ENCODE assay signal across 8 cellular contexts in the genomic region with DNA sequence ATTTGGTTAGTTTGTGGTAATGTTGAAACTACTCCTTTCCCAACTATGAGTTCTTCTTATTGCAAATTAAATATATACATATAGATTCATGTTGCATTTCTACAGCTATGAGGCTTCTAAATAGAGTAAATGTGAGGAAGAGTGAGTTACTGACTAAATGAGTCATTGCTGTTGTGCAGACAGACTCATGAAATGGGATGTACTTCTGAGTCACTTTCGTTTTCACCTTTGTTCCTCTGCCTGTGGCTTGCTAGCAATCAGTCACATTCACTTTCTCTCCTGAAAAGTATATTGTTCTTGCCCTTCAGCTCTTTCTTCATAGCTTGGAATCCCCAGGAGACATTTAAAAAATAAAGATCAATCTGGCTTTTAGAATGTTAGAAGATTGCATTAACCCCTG.
DNase-seq lines count a peak whose midpoint lies in the region; ATAC-seq and TF ChIP-seq lines count a peak whose summit lies in the region.

No MANE protein-coding gene starts in this region.

- CTCF ChIA-PET in activated CD8-positive, alpha-beta T cell treated with anti-CD3 and anti-CD28 coated beads for 36 hours (lab: Charles Lee) = interaction anchor here (2.0 kb wide), 1 partner anchor 8 kb away, joined by 8 read pairs; no protein-coding TSS in a partner anchor

- H3K27me3 ChIP-seq in upper lobe of right lung (no peaks in the 10 kb centered on the region), psoas muscle (ENCODE audit: insufficient read depth in 3 of 3, low read length in 2 of 3) (no peaks in the 10 kb centered on the region)

- H3K9me3 ChIP-seq in upper lobe of right lung (no peaks in the 10 kb centered on the region), psoas muscle (no peaks in the 10 kb centered on the region)

- H3K4me3 ChIP-seq in GM12865 (ENCODE audit: low read depth, low read length) (no peak overlapping the region), upper lobe of right lung (no peak overlapping the region), psoas muscle (no peak overlapping the region)

- H3K9me3 Mint-ChIP-seq in activated CD8-positive, alpha-beta T cell treated with anti-CD3 and anti-CD28 coated beads for 36 hours = no peaks in the 10 kb centered on the region

- ATAC-seq in GM21360 (IDR thresholded peaks at IDR 0.05; ENCODE audit: unreplicated experiment) (peak; percentile 100), HG03469 (IDR thresholded peaks at IDR 0.05; ENCODE audit: unreplicated experiment) (peak; percentile 100), upper lobe of right lung (peak; percentile 59), psoas muscle (no peak)
- ATAC-seq in activated CD8-positive, alpha-beta T cell treated with anti-CD3 and anti-CD28 coated beads for 36 hours = peak; percentile 96

- H3K4me3 Mint-ChIP-seq in activated CD8-positive, alpha-beta T cell treated with anti-CD3 and anti-CD28 coated beads for 36 hours = no peak overlapping the region

- no peaks in the 10 kb centered on the region for H3K4me1 ChIP-seq in upper lobe of right lung
- H3K4me1 ChIP-seq in psoas muscle = no peaks in the 10 kb centered on the region

- H3K27ac ChIP-seq in upper lobe of right lung (no peak overlapping the region), psoas muscle (no peak overlapping the region)

- TF ChIP-seq CTCF in GM12865 (IDR thresholded peaks at IDR 0.05; ENCODE audit: insufficient read depth, low read depth, low read length, missing control alignments) = no peak
- TF ChIP-seq CTCF in activated CD8-positive, alpha-beta T cell treated with anti-CD3 and anti-CD28 coated beads for 36 hours (IDR thresholded peaks at IDR 0.05) = no peak
- TF ChIP-seq CTCF in upper lobe of right lung (IDR thresholded peaks at IDR 0.05) = no peak
- no peak for TF ChIP-seq CTCF in psoas muscle (IDR thresholded peaks at IDR 0.05)

- 48 to 58% (median 52%) methylated on average over 1 of the region's 1 CpG for WGBS in psoas muscle, 3 donors

- H3K27ac Mint-ChIP-seq in activated CD8-positive, alpha-beta T cell treated with anti-CD3 and anti-CD28 coated beads for 36 hours = no peak overlapping the region

- H3K36me3 ChIP-seq in upper lobe of right lung (no peaks in the 10 kb centered on the region), psoas muscle (ENCODE audit: insufficient read depth in 1 of 2, low read depth in 1 of 2) (no peaks in the 10 kb centered on the region)

- POLR2A ChIA-PET in activated CD8-positive, alpha-beta T cell treated with anti-CD3 and anti-CD28 coated beads for 36 hours (lab: Charles Lee) = no interaction called here

- intact Hi-C loops in activated CD8-positive, alpha-beta T cell treated with anti-CD3 and anti-CD28 coated beads for 36 hours (cut with micrococcal nuclease) = no loop called here
- intact Hi-C loops in upper lobe of right lung (cut with DNase I) (no loop called here), psoas muscle (cut with DNase I) (no loop called here)

- DNase-seq in GM12865 (ENCODE audit: low read depth) (peak; percentile 70), upper lobe of right lung (no peak), UCSD-AML1 (lab: John Stamatoyannopoulos, UW; ENCODE audit: unreplicated experiment) (no peak), psoas muscle (no peak), amygdala (lab: John Stamatoyannopoulos, UW) (no peak)
- DNase-seq in activated CD8-positive, alpha-beta T cell treated with anti-CD3 and anti-CD28 coated beads for 36 hours = peak; percentile 14

- H3K27me3 Mint-ChIP-seq in activated CD8-positive, alpha-beta T cell treated with anti-CD3 and anti-CD28 coated beads for 36 hours = no peaks in the 10 kb centered on the region

- peaks cover 5% of the 10 kb centered on the region for H3K4me1 Mint-ChIP-seq in activated CD8-positive, alpha-beta T cell treated with anti-CD3 and anti-CD28 coated beads for 36 hours (ENCODE audit: low read depth)

- H3K36me3 Mint-ChIP-seq in activated CD8-positive, alpha-beta T cell treated with anti-CD3 and anti-CD28 coated beads for 36 hours (ENCODE audit: low read depth) = no peaks in the 10 kb centered on the region

Comparison
In these comparisons a context has a peak if more than half of its experiments do, and no peak if none do; other contexts are left out.
1. DNase-seq: peak in GM12865 (single experiment) and activated CD8-positive, alpha-beta T cell treated with anti-CD3 and anti-CD28 coated beads for 36 hours (single experiment); none in upper lobe of right lung (single experiment), UCSD-AML1 (single experiment), psoas muscle (0 of 2) and amygdala (0 of 56).
2. ATAC-seq: peak in GM21360 (single experiment), HG03469 (single experiment), activated CD8-positive, alpha-beta T cell treated with anti-CD3 and anti-CD28 coated beads for 36 hours (single experiment) and upper lobe of right lung (single experiment); none in psoas muscle (0 of 4).